23 cellular contexts compared by ENCODE assay signal in genomic region chr1:166136252-166136651, GRCh38. TPM values are rescaled to one million over a fixed set of nuclear protein-coding genes. Genes with fewer than 3 reads are reported as not detected.
"Had no signal": no experiment of that assay in that cellular context is flagged by ENCODE, and none has a peak within 500 bp of the region (broad histone marks: within the 10 kb centered on the region; RNA-seq: fewer than 3 reads in every experiment).

No MANE protein-coding gene starts in this region.

- H3K9me3 ChIP-seq: gastrocnemius medialis, prostate gland, suprapubic skin, thyroid gland, vagina had no signal

- H3K4me3 ChIP-seq: coronary artery, gastrocnemius medialis, left ventricle myocardium inferior, lung, prostate gland, suprapubic skin, thyroid gland, vagina had no signal

- H3K4me1 Mint-ChIP-seq: immature natural killer cell; nephron; stimulated activated naive B cell treated with anti-CD40 and anti-IgM and Interleukin-4, amounts not matched to agents 10 μg/mL and 1 μg/mL and 100 μg/mL, for 72 hours had no signal

- DNase-seq: effector CD4-positive, alpha-beta T cell; endodermal cell; erythroblast; gastrocnemius medialis; immature natural killer cell; left ventricle myocardium inferior; mesenchymal stem cell; midbrain; stimulated activated CD4-positive, alpha-beta T cell treated with anti-CD3 and anti-CD28 coated beads, Interleukin-2, amount 100 ng/mL, for 24 hours; stimulated activated CD4-positive, alpha-beta T cell treated with anti-CD3 and anti-CD28 coated beads, Interleukin-4, amount 100 ng/mL, for 4 hours; stimulated activated naive B cell treated with anti-CD40 and anti-IgM and Interleukin-4, amounts not matched to agents 10 μg/mL and 1 μg/mL and 100 μg/mL, for 72 hours; thyroid gland had no signal

- FAIRE-seq: endothelial cell of umbilical vein, keratinocyte had no signal

- H3K27ac Mint-ChIP-seq: endodermal cell; immature natural killer cell; nephron; stimulated activated naive B cell treated with anti-CD40 and anti-IgM and Interleukin-4, amounts not matched to agents 10 μg/mL and 1 μg/mL and 100 μg/mL, for 72 hours; type B pancreatic cell had no signal

- H3K9me3 Mint-ChIP-seq: endodermal cell, nephron, type B pancreatic cell had no signal

- H3K27ac ChIP-seq: coronary artery, gastrocnemius medialis, left ventricle myocardium inferior, parathyroid adenoma, prostate gland, suprapubic skin, thyroid gland, vagina had no signal

- H3K9ac ChIP-seq: parathyroid adenoma had no signal

- H3K4me1 ChIP-seq: gastrocnemius medialis, left ventricle myocardium inferior, parathyroid adenoma, prostate gland, suprapubic skin, thyroid gland, vagina had no signal

- H3K79me2 ChIP-seq: parathyroid adenoma had no signal

- H3K27me3 ChIP-seq: gastrocnemius medialis, suprapubic skin, thyroid gland, vagina had no signal

- H3K36me3 ChIP-seq: gastrocnemius medialis, prostate gland, suprapubic skin, thyroid gland, vagina had no signal

- ATAC-seq: gastrocnemius medialis; sciatic nerve; stimulated activated naive B cell treated with anti-CD40 and anti-IgM and Interleukin-4, amounts not matched to agents 10 μg/mL and 1 μg/mL and 100 μg/mL, for 72 hours had no signal

- H3K4me3 Mint-ChIP-seq: endodermal cell; immature natural killer cell; nephron; stimulated activated naive B cell treated with anti-CD40 and anti-IgM and Interleukin-4, amounts not matched to agents 10 μg/mL and 1 μg/mL and 100 μg/mL, for 72 hours; type B pancreatic cell had no signal

- H2AFZ ChIP-seq: parathyroid adenoma had no signal

RNA-seq across cellular contexts. Expression of gene FAM78B, which starts 30.5 kb away (rescaled TPM):
- total RNA-seq: endothelial cell of umbilical vein had no signal
- polyA plus RNA-seq: immature natural killer cell had no signal
